In the genomic region with DNA sequence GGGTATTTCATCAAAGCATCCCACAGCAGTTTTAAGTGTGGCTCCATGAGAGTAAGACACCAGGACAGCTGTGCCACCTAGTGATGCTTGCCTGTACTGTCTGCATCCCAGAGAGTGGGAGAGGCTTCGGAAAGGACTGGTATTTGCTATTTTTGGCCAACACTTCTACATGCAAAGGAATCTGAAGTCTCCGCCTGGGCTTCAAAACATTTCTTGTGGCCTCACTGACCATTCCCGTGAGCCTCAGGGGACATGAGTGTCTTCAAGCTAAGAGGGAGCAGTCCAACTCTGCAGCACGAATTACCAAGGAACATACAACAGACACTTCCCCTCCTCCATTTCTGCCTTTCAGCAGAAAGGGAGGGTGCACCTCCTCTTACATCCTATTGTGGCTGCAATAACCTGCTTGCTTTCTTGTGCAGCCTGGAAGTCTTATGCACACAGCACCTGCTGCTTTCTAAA, we compare ENCODE assay signal across 8 cellular contexts.
DNase-seq lines count a peak whose midpoint lies in the region; ATAC-seq, FAIRE-seq and TF ChIP-seq lines count a peak whose summit lies in the region.

No MANE protein-coding gene starts in this region.

- H4K20me1 ChIP-seq in GM12878 (ENCODE audit: control insufficient read depth, insufficient read depth), result no peaks in the 10 kb centered on the region

- H3K9me3 ChIP-seq in GM12878 (replicated peaks; ENCODE audit: control insufficient read depth, insufficient read depth, low read length) (no peaks in the 10 kb centered on the region), thoracic aorta (no peaks in the 10 kb centered on the region)

- peak; percentile 23 to 36 (median 26); a peak in 4 of 6 replicates for TF ChIP-seq CTCF in GM12878 (IDR thresholded peaks at IDR 0.05 in 2 of 3, conservative IDR thresholded peaks at IDR 0.05 in 1 of 3; ENCODE audit: control insufficient read depth in 2 of 3, extremely low read depth in 1 of 3, insufficient read depth in 1 of 3, low read depth in 3 of 3, low read length in 3 of 3)
- peak; percentile 58 for TF ChIP-seq CTCF in thoracic aorta (IDR thresholded peaks at IDR 0.05)

- CTCF ChIA-PET in GM12878 (lab: Yijun Ruan, JAX), result no interaction called here

- H3K27me3 ChIP-seq in GM12878 (replicated peaks in 1 of 2; ENCODE audit: control insufficient read depth in 2 of 2, insufficient read depth in 2 of 2, low read length in 1 of 2) (no peaks in the 10 kb centered on the region; a peak in 1 of 4 replicates), thoracic aorta (replicated peaks; ENCODE audit: insufficient read depth) (no peaks in the 10 kb centered on the region)

- TF ChIP-seq POLR2A in GM12878 (IDR thresholded peaks at IDR 0.05; ENCODE audit: low read depth, low read length), result no peak

- SMC1A ChIA-PET in GM12878 (lab: Charles Lee; ENCODE audit: uncharacterized antibody, unreplicated experiment), result interaction anchor here (1.5 kb wide), 1 partner anchor 466 kb away, joined by 4 read pairs; no protein-coding TSS in a partner anchor

- DNase-seq in AG08395 (ENCODE audit: low spot score), result peak; percentile 88
- peak; percentile 8 for DNase-seq in KBM-7
- no peak for DNase-seq in GM12878 (ENCODE audit: low read depth, low spot score)
- DNase-seq in islet precursor cell, result peak; percentile 75
- peak; percentile 4 for DNase-seq in thoracic aorta (ENCODE audit: low spot score)
- no peak for DNase-seq in posterior vena cava (ENCODE audit: low spot score)
- no peak for DNase-seq in GOT3 (lab: John Stamatoyannopoulos, UW)
- no peak for DNase-seq in activated CD4-positive, alpha-beta T cell treated with anti-CD3 and anti-CD28 coated beads for 1 hour

- H3K36me3 ChIP-seq in GM12878 (ENCODE audit: control insufficient read depth in 2 of 2, insufficient read depth in 2 of 2, low read length in 1 of 2) (no peaks in the 10 kb centered on the region), thoracic aorta (no peaks in the 10 kb centered on the region)

- intact Hi-C loops in GM12878 (cut with micrococcal nuclease; ENCODE audit: unreplicated experiment), result no loop called here
- intact Hi-C loops in posterior vena cava (cut with DNase I), result loop anchor here in 1 of 2 donors (5.0 to 10.0 kb wide), 3 partner anchors 227 to 679 kb away; no protein-coding TSS in a partner anchor

- no peaks in the 10 kb centered on the region; the same call in 1 of the 2 replicates for H3K4me1 ChIP-seq in GM12878 (ENCODE audit: control insufficient read depth, insufficient read depth, low read length)
- H3K4me1 ChIP-seq in thoracic aorta (ENCODE audit: control insufficient read depth in 1 of 2, low read depth in 2 of 2), result peaks cover 4 to 12% of the 10 kb centered on the region in 2 donors

- H3K27ac ChIP-seq in GM12878 (ENCODE audit: control insufficient read depth, insufficient read depth) (no peak overlapping the region), thoracic aorta (no peak overlapping the region)

- in situ Hi-C loops in KBM-7 (cut with MboI; ENCODE audit: low pct_unique_long_range_greater_than_20kb, low sequenced_read_pairs), result no loop called here
- in situ Hi-C loops in GM12878 (cut with MboI), result no loop called here

- TF ChIP-seq RAD21 in GM12878 (IDR thresholded peaks at IDR 0.05; ENCODE audit: insufficient read depth, low read depth, low read length), result peak; percentile 32; the same call in 1 of the 2 replicates

- no peak overlapping the region for H3K4me3 ChIP-seq in GM12878
- H3K4me3 ChIP-seq in thoracic aorta, result peak overlapping the region; percentile 30

- WGBS in GM12878 (ENCODE audit: insufficient coverage, insufficient replicate concordance, low lambda C conversion rate, missing lambda C conversion rate), result 40% methylated on average over 4 of the region's 4 CpGs

- TF ChIP-seq EP300 in GM12878 (IDR thresholded peaks at IDR 0.05; ENCODE audit: borderline replicate concordance in 1 of 2, control insufficient read depth in 1 of 2, low read depth in 2 of 2, low read length in 2 of 2), result no peak

- BruUV-seq in GM12878 (replicated peaks; lab: Mats Ljungman, UMichigan), result no TSS peak

- H2AFZ ChIP-seq in GM12878 (ENCODE audit: control insufficient read depth, low read depth, low read length), result no peak overlapping the region

- no peak overlapping the region for H3K4me2 ChIP-seq in GM12878 (ENCODE audit: control insufficient read depth, insufficient read depth)

- RAD21 ChIA-PET in GM12878 (lab: Charles Lee; ENCODE audit: unreplicated experiment), result no interaction called here

- no peak overlapping the region for H3K9ac ChIP-seq in GM12878 (ENCODE audit: control insufficient read depth, insufficient read depth, low read length)

- FAIRE-seq in GM12878 (lab: Jason Lieb, UNC), result no peak

- H3K79me2 ChIP-seq in GM12878 (ENCODE audit: control insufficient read depth, insufficient read depth, low read length), result no peaks in the 10 kb centered on the region

- ATAC-seq in GM12878 (peak; percentile 38), thoracic aorta (ENCODE audit: insufficient number of reproducible peaks, low FRiP score, low read depth) (no peak)

- POLR2A ChIA-PET in GM12878 (lab: Charles Lee), result no interaction called here

TF ChIP-seq in GM12878, 131 proteins besides CTCF, POLR2A, EP300 and RAD21 (continues in another document):
- TF ChIP-seq POU2F2 (IDR thresholded peaks at IDR 0.05; ENCODE audit: borderline replicate concordance, low read depth, low read length) (no peak), BCL11A (IDR thresholded peaks at IDR 0.05; ENCODE audit: low read depth, low read length) (no peak), NR2C2 (IDR thresholded peaks at IDR 0.05; ENCODE audit: borderline replicate concordance, control insufficient read depth, insufficient read length, low read depth) (no peak), NR2C1 (IDR thresholded peaks at IDR 0.05) (no peak), ZBED1 (IDR thresholded peaks at IDR 0.05; ENCODE audit: borderline replicate concordance) (no peak), CBX3 (IDR thresholded peaks at IDR 0.05; ENCODE audit: borderline replicate concordance, low read depth) (no peak), TARDBP (IDR thresholded peaks at IDR 0.05; ENCODE audit: borderline replicate concordance) (no peak), LARP7 (IDR thresholded peaks at IDR 0.05) (no peak), RCOR1 (conservative IDR thresholded peaks at IDR 0.05; ENCODE audit: low read depth, low read length) (no peak), FOXK2 (IDR thresholded peaks at IDR 0.05) (no peak), SREBF1 (IDR thresholded peaks at IDR 0.05; ENCODE audit: low read length) (no peak), BACH1 (IDR thresholded peaks at IDR 0.05; ENCODE audit: borderline replicate concordance) (no peak), MYC (IDR thresholded peaks at IDR 0.05; ENCODE audit: insufficient read depth, insufficient read length, insufficient replicate concordance, low read length, severe bottlenecking) (no peak), SP1 (IDR thresholded peaks at IDR 0.05; ENCODE audit: low read depth, low read length) (no peak)
- TF ChIP-seq, protein P1, sequence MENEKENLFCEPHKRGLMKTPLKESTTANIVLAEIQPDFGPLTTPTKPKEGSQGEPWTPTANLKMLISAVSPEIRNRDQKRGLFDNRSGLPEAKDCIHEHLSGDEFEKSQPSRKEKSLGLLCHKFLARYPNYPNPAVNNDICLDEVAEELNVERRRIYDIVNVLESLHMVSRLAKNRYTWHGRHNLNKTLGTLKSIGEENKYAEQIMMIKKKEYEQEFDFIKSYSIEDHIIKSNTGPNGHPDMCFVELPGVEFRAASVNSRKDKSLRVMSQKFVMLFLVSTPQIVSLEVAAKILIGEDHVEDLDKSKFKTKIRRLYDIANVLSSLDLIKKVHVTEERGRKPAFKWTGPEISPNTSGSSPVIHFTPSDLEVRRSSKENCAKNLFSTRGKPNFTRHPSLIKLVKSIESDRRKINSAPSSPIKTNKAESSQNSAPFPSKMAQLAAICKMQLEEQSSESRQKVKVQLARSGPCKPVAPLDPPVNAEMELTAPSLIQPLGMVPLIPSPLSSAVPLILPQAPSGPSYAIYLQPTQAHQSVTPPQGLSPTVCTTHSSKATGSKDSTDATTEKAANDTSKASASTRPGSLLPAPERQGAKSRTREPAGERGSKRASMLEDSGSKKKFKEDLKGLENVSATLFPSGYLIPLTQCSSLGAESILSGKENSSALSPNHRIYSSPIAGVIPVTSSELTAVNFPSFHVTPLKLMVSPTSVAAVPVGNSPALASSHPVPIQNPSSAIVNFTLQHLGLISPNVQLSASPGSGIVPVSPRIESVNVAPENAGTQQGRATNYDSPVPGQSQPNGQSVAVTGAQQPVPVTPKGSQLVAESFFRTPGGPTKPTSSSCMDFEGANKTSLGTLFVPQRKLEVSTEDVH (IDR thresholded peaks at IDR 0.05; ENCODE audit: low read depth, partially characterized antibody), result no peak
- TF ChIP-seq, protein P2, sequence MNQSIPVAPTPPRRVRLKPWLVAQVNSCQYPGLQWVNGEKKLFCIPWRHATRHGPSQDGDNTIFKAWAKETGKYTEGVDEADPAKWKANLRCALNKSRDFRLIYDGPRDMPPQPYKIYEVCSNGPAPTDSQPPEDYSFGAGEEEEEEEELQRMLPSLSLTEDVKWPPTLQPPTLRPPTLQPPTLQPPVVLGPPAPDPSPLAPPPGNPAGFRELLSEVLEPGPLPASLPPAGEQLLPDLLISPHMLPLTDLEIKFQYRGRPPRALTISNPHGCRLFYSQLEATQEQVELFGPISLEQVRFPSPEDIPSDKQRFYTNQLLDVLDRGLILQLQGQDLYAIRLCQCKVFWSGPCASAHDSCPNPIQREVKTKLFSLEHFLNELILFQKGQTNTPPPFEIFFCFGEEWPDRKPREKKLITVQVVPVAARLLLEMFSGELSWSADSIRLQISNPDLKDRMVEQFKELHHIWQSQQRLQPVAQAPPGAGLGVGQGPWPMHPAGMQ (IDR thresholded peaks at IDR 0.05; ENCODE audit: borderline replicate concordance), result no peak
- TF ChIP-seq, protein P3, sequence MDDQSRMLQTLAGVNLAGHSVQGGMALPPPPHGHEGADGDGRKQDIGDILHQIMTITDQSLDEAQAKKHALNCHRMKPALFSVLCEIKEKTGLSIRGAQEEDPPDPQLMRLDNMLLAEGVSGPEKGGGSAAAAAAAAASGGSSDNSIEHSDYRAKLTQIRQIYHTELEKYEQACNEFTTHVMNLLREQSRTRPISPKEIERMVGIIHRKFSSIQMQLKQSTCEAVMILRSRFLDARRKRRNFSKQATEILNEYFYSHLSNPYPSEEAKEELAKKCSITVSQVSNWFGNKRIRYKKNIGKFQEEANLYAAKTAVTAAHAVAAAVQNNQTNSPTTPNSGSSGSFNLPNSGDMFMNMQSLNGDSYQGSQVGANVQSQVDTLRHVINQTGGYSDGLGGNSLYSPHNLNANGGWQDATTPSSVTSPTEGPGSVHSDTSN (IDR thresholded peaks at IDR 0.05; ENCODE audit: insufficient replicate concordance, low read depth, low read length), result no peak

Comparison
In these comparisons a context has a peak if more than half of its experiments do, and no peak if none do; other contexts are left out.
1. DNase-seq: peak in AG08395 (single experiment), KBM-7 (single experiment), islet precursor cell (single experiment) and thoracic aorta (single experiment); none in GM12878 (single experiment), posterior vena cava (single experiment), GOT3 (single experiment) and activated CD4-positive, alpha-beta T cell treated with anti-CD3 and anti-CD28 coated beads for 1 hour (single experiment).